In the genomic region with DNA sequence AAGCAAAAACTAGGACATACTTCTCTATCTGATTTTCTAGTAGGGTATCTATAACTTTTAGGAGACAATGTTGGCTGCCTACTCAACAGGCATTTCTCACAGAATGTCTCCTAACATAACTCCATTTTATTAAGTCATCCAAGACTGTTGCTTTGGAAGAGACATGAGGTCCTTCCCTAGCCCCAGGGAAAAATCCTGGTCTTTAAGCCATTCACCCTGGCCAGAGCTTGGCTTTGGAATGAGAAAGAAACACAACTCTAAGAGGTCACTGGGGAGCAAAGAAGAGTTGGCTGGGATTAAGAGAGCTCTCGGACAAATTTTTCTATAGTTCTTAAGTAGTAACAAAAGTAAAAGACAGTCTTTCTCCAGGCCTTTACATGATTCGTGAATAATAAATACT, we compare ENCODE assay signal across 16 cellular contexts. TPM values are rescaled to one million over a fixed set of nuclear protein-coding genes. Genes with fewer than 3 reads are reported as not detected.
DNase-seq lines count a peak whose midpoint lies in the region; ATAC-seq and TF ChIP-seq lines count a peak whose summit lies in the region.
"Had no signal": no experiment of that assay in that cellular context is flagged by ENCODE, and none has a peak within 500 bp of the region (broad histone marks: within the 10 kb centered on the region; RNA-seq: fewer than 3 reads in every experiment).

No MANE protein-coding gene starts in this region.

- no peak overlapping the region for H2BK120ac ChIP-seq in mesendoderm (ENCODE audit: low read depth, low read length)

- H3K4ac ChIP-seq in mesendoderm (ENCODE audit: low read depth, low read length): no peak overlapping the region

- H2BK5ac ChIP-seq in mesendoderm (ENCODE audit: low read length): no peak overlapping the region

- ATAC-seq in left ventricle myocardium superior (peak; percentile 70), heart left ventricle (no peak)
- ATAC-seq: GM12878, HepG2 had no signal

- no peak overlapping the region for H4K5ac ChIP-seq in mesendoderm (ENCODE audit: low read length)

- H3K9ac ChIP-seq in mesendoderm (ENCODE audit: low read length): no peak overlapping the region

- WGBS in heart left ventricle, 4 donors: 77 to 81% (median 79%) methylated on average over 2 of the region's 2 CpGs
- WGBS in mesendoderm (ENCODE audit: extremely low coverage, insufficient coverage, low lambda C conversion rate): no CpG with 5 or more reads among the region's 2 CpGs
- 39 to 82% methylated on average over 2 of the region's 2 CpGs for WGBS in testis, 2 donors

- TF ChIP-seq CTCF in heart left ventricle (IDR thresholded peaks at IDR 0.05) (no peak), testis (IDR thresholded peaks at IDR 0.05) (no peak)

- no peaks in the 10 kb centered on the region for H3K79me1 ChIP-seq in mesendoderm (ENCODE audit: low read length)

- H3K36me3 ChIP-seq in heart left ventricle (no peaks in the 10 kb centered on the region), mesendoderm (ENCODE audit: control insufficient read depth, insufficient read depth, low read length) (no peaks in the 10 kb centered on the region), testis (ENCODE audit: low read depth, missing control alignments) (no peaks in the 10 kb centered on the region)
- H3K36me3 ChIP-seq: HAP-1 had no signal

- peak overlapping the region; percentile 39 for H3K18ac ChIP-seq in mesendoderm (ENCODE audit: low read length)

- H3K4me1 ChIP-seq in heart left ventricle: peaks cover 0 to 17% (median 3%) of the 10 kb centered on the region in 12 donors
- peaks cover 8% of the 10 kb centered on the region for H3K4me1 ChIP-seq in mesendoderm (ENCODE audit: control insufficient read depth, low read depth, low read length)
- H3K4me1 ChIP-seq in testis: no peaks in the 10 kb centered on the region
- H3K4me1 ChIP-seq: HAP-1 had no signal

- H3K56ac ChIP-seq in mesendoderm (ENCODE audit: low read length): no peak overlapping the region

- no peak overlapping the region for H4K8ac ChIP-seq in mesendoderm (ENCODE audit: low read depth, low read length)

- H3K4me3 ChIP-seq in heart left ventricle (no peak overlapping the region), mesendoderm (ENCODE audit: low read length) (no peak overlapping the region), testis (no peak overlapping the region)
- H3K4me3 ChIP-seq: GM12878, HAP-1 had no signal

- no peak overlapping the region for H3K4me2 ChIP-seq in mesendoderm (ENCODE audit: low read length)

- no peaks in the 10 kb centered on the region for H3K9me3 ChIP-seq in heart left ventricle
- no peaks in the 10 kb centered on the region for H3K9me3 ChIP-seq in testis
- H3K9me3 ChIP-seq: HAP-1 had no signal

- no peak overlapping the region for H3K27ac ChIP-seq in heart left ventricle
- no peak overlapping the region for H3K27ac ChIP-seq in mesendoderm (ENCODE audit: low read depth, low read length)
- no peak overlapping the region for H3K27ac ChIP-seq in testis

- TF ChIP-seq POLR2A in heart left ventricle (IDR thresholded peaks at IDR 0.05) (no peak), testis (IDR thresholded peaks at IDR 0.05) (no peak), erythroblast (IDR thresholded peaks at IDR 0.05; ENCODE audit: low read length) (no peak)

- DNase-seq in left ventricle myocardium superior: no peak
- no peak for DNase-seq in heart left ventricle
- DNase-seq in RPMI7951 (ENCODE audit: low read depth): peak; percentile 11
- DNase-seq in mesendoderm: no peak
- peak; percentile 17 for DNase-seq in testis
- no peak for DNase-seq in foreskin melanocyte
- DNase-seq in erythroblast (lab: John Stamatoyannopoulos, UW): no peak
- no peak for DNase-seq in NCI-H345 (lab: John Stamatoyannopoulos, UW)
- DNase-seq: C1 segment of cervical spinal cord; CD4-positive, alpha-beta memory T cell; COR-L47; DND-41; GOT3 had no signal

- intact Hi-C loops in left ventricle myocardium superior (cut with micrococcal nuclease): no loop called here
- intact Hi-C loops in heart left ventricle (cut with DNase I): loop anchor here in 5 of 10 donors (5.0 to 10.0 kb wide), 5 partner anchors 213 to 1513 kb away; partner anchors contain the start of gene SIPA1L2 (in 1 of the 5)
- intact Hi-C loops in testis (cut with DNase I; ENCODE audit: low total_unique reads): no loop called here

- H2AK5ac ChIP-seq in mesendoderm (ENCODE audit: low read length): no peak overlapping the region

- no peak overlapping the region for H2BK15ac ChIP-seq in mesendoderm (replicated peaks; ENCODE audit: low read depth)

- no peaks in the 10 kb centered on the region for H3K27me3 ChIP-seq in heart left ventricle
- H3K27me3 ChIP-seq in mesendoderm (ENCODE audit: insufficient read depth, low read length, poor library complexity): no peaks in the 10 kb centered on the region
- H3K27me3 ChIP-seq in testis: no peaks in the 10 kb centered on the region

- no peaks in the 10 kb centered on the region for H3K79me2 ChIP-seq in mesendoderm (ENCODE audit: control insufficient read depth, insufficient read depth, low read length)

- no peak overlapping the region for H3K23ac ChIP-seq in mesendoderm (ENCODE audit: low read length)

RNA-seq across cellular contexts. Expression of gene PCNX2, which starts 57.9 kb away (rescaled TPM):
- total RNA-seq in left ventricle myocardium superior: 1.3 TPM
- 1 to 10 TPM in 8 of 9 donors, under 1 TPM in 1; 0.90 to 5.3 (median 2.3) TPM for total RNA-seq in heart left ventricle
- under 1 TPM; 0.27 to 0.32 TPM for polyA plus RNA-seq in heart left ventricle
- 5.6 and 6.0 TPM in 2 replicates for total RNA-seq in RPMI7951 (2014; rRNA removed; shearing (Covaris generic))
- 20.1 TPM for polyA plus RNA-seq in mesendoderm (2013, experiment 1 of 2)
- polyA plus RNA-seq in mesendoderm (2013, experiment 2 of 2): 17.6 TPM
- 10 to 100 TPM; 27.6 to 28.9 TPM for total RNA-seq in testis
- polyA plus RNA-seq in testis (ENCODE audit: insufficient read depth, low read depth, low replicate concordance): 8.4 TPM

Comparison
In these comparisons a context has a peak if more than half of its experiments do, and no peak if none do; other contexts are left out.
1. DNase-seq: peak in RPMI7951 (single experiment) and testis (single experiment); none in left ventricle myocardium superior (single experiment), heart left ventricle (0 of 5), mesendoderm (single experiment), foreskin melanocyte (single experiment), erythroblast (0 of 2) and NCI-H345 (single experiment).